Comparison of ENCODE assay signal across 7 cellular contexts in the genomic region with DNA sequence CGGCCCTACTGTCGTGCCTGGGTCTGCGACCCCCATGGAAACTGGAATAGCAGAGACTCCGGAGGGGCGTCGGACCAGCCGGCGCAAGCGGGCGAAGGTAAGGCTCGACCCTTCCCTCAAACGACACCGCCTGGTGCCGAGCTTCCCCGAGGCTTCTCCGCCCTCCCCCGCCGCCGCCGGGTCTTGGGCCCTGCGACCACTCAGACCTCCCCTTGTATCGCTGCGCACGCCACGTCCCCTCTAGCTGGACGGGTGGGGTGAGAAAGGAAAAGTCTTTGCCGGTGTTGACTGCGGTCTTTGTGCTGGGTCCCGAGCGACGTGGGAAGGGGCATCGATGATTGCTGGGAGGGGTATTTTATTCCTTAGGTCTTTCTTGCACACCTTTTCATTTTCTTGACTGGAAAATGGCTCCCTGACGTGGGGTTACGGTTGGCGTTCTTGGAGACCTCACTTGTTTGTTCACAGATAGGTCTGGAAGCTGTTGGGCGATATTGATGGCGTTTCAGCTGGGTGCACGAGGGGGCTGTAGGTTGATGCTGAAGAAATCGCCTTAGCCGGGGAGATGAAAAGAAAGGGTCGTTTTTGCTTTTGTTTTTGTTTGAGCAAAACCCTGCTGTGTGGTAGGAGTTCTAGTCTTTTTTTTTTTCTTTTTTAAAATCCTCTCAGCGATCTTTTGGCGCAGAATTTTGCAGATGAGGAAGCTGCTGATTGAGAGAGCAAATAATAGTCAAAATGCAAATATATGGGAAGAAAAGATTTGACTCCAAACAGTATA. TPM values are rescaled to one million over a fixed set of nuclear protein-coding genes. Genes with fewer than 3 reads are reported as not detected.
DNase-seq lines count a peak whose midpoint lies in the region; FAIRE-seq and TF ChIP-seq lines count a peak whose summit lies in the region.

No MANE protein-coding gene starts in this region.

- H3K4me3 ChIP-seq in HFF-Myc (replicated peaks; ENCODE audit: low read depth, low read length) = peak overlapping the region; percentile 87
- peak overlapping the region; percentile 79 to 99 (median 95) for H3K4me3 ChIP-seq in esophagus muscularis mucosa
- H3K4me3 ChIP-seq in tibial artery = peak overlapping the region; percentile 78 to 98

- TF ChIP-seq EP300 in esophagus muscularis mucosa (IDR thresholded peaks at IDR 0.05) = no peak

- intact Hi-C loops in esophagus muscularis mucosa (cut with DNase I) = no loop called here
- intact Hi-C loops in tibial artery (cut with DNase I; ENCODE audit: low total_unique reads) = loop anchor here (5.0 kb wide), 1 partner anchor 147 kb away; a partner anchor contains a TSS

- WGBS in esophagus muscularis mucosa = 2% methylated on average over 16 of the region's 43 CpGs

- H3K27ac ChIP-seq in esophagus muscularis mucosa (replicated peaks in 1 of 4) (peak overlapping the region; percentile 91 to 95 (median 93)), tibial artery (peak overlapping the region; percentile 83 to 87)

- H3K36me3 ChIP-seq in esophagus muscularis mucosa = no peaks in the 10 kb centered on the region
- no peaks in the 10 kb centered on the region for H3K36me3 ChIP-seq in tibial artery

- TF ChIP-seq POLR2A in GM12892 (IDR thresholded peaks at IDR 0.05; ENCODE audit: low read depth, low read length) (no peak), esophagus muscularis mucosa (IDR thresholded peaks at IDR 0.05; ENCODE audit: low read depth) (no peak)

- TF ChIP-seq CTCF in HFF-Myc (IDR thresholded peaks at IDR 0.05; ENCODE audit: low read depth, low read length, missing control alignments) (no peak), esophagus muscularis mucosa (IDR thresholded peaks at IDR 0.05) (no peak), tibial artery (IDR thresholded peaks at IDR 0.05) (no peak)

- H3K4me1 ChIP-seq in esophagus muscularis mucosa (peaks cover 12 to 24% (median 17%) of the 10 kb centered on the region in 4 donors), tibial artery (peaks cover 0 to 16% (median 8%) of the 10 kb centered on the region in 4 donors)

- DNase-seq in GM12892 (ENCODE audit: insufficient read length) = peak; percentile 29
- DNase-seq in HFF-Myc (ENCODE audit: extremely low read depth, low read depth) = no peak
- DNase-seq in NCI-H1105 treated with DMSO at 0.1 percent for 48 hours (lab: John Stamatoyannopoulos, UW) = peak; percentile 73
- DNase-seq in activated T-cell treated with anti-CD3 and anti-CD28 coated beads for 4 hours = peak; percentile 5
- DNase-seq in esophagus muscularis mucosa (ENCODE audit: extremely low spot score) = no peak
- peak; percentile 32 for DNase-seq in myocyte (ENCODE audit: low read depth)
- DNase-seq in tibial artery = peak in 1 of 2 donors; percentile 70

- no peak for FAIRE-seq in GM12892 (lab: Jason Lieb, UNC)

- H3K27me3 ChIP-seq in esophagus muscularis mucosa (no peaks in the 10 kb centered on the region), tibial artery (no peaks in the 10 kb centered on the region)

- H3K9me3 ChIP-seq in esophagus muscularis mucosa (no peaks in the 10 kb centered on the region), tibial artery (peaks cover 0 to 2% (median 0%) of the 10 kb centered on the region in 3 donors)

RNA-seq across cellular contexts. Expression of a gene that starts 0.8 kb away (rescaled TPM):
- 85.6 TPM for polyA plus RNA-seq in GM12892 (2012; ENCODE audit: missing spikeins)
- total RNA-seq in esophagus muscularis mucosa (10 to 100 TPM; 39.0 to 70.2 (median 51.1) TPM), myocyte (67.3 and 75.4 TPM in 2 replicates)
- polyA plus RNA-seq in myocyte (2012) = 57.2 TPM

RNA-seq across cellular contexts. Expression of a gene that starts 4.4 kb away (rescaled TPM):
- not detected for polyA plus RNA-seq in GM12892 (2012; ENCODE audit: missing spikeins)
- total RNA-seq in esophagus muscularis mucosa (not detected), myocyte (not detected in 2 replicates)
- not detected for polyA plus RNA-seq in myocyte (2012)

RNA-seq across cellular contexts. Expression of a gene that starts 47.4 kb away (rescaled TPM):
- not detected for polyA plus RNA-seq in GM12892 (2012; ENCODE audit: missing spikeins)
- not detected for total RNA-seq in esophagus muscularis mucosa
- not detected in 2 replicates for total RNA-seq in myocyte
- polyA plus RNA-seq in myocyte (2012) = not detected

Comparison
In these comparisons a context has a peak if more than half of its experiments do, and no peak if none do; other contexts are left out.
1. DNase-seq: peak in GM12892 (single experiment), NCI-H1105 treated with DMSO at 0.1 percent for 48 hours (single experiment), activated T-cell treated with anti-CD3 and anti-CD28 coated beads for 4 hours (single experiment) and myocyte (single experiment); none in HFF-Myc (single experiment) and esophagus muscularis mucosa (single experiment).
2. Peak in every context shown above with its lines, with median percentiles within 50 percentile points of each other: H3K4me3 ChIP-seq.